Comparison of ENCODE assay signal across 1 cellular context in genomic region chr2:186590538-186591441, GRCh38.
TF ChIP-seq lines count a peak whose summit lies in the region.

No MANE protein-coding gene starts in this region.

TF ChIP-seq in IMR-90, 13 proteins besides CTCF, POLR2A, EP300 and RAD21 (continued from another document):
- no peak for TF ChIP-seq USF2 (IDR thresholded peaks at IDR 0.05; ENCODE audit: low read depth, low read length)
- no peak for TF ChIP-seq RCOR1 (IDR thresholded peaks at IDR 0.05; ENCODE audit: insufficient replicate concordance, low read length)
- TF ChIP-seq RFX5 (IDR thresholded peaks at IDR 0.05; ENCODE audit: low read depth, low read length), result no peak
- TF ChIP-seq CHD1 (IDR thresholded peaks at IDR 0.05; ENCODE audit: low read depth, low read length), result peak; percentile 44; the same call in 1 of the 2 replicates
- TF ChIP-seq BHLHE40 (IDR thresholded peaks at IDR 0.05; ENCODE audit: low read depth, low read length), result no peak
- no peak for TF ChIP-seq MAFK (IDR thresholded peaks at IDR 0.05; ENCODE audit: low read depth, low read length)
- TF ChIP-seq MAZ (IDR thresholded peaks at IDR 0.05; ENCODE audit: borderline replicate concordance, low read depth, low read length), result no peak
- TF ChIP-seq ELK1 (IDR thresholded peaks at IDR 0.05; ENCODE audit: borderline replicate concordance, low read depth, low read length), result no peak
- no peak for TF ChIP-seq CEBPB (IDR thresholded peaks at IDR 0.05; ENCODE audit: low read depth, low read length)
- no peak for TF ChIP-seq SMC3 (IDR thresholded peaks at IDR 0.05; ENCODE audit: low read depth, low read length)
